In genomic region chr6:30910473-30910872, GRCh38 we compare ENCODE assay signal across 8 cellular contexts. TPM values are rescaled to one million over a fixed set of nuclear protein-coding genes. Genes with fewer than 3 reads are reported as not detected.
"Had no signal": no experiment of that assay in that cellular context is flagged by ENCODE, and none has a peak within 500 bp of the region (broad histone marks: within the 10 kb centered on the region; RNA-seq: fewer than 3 reads in every experiment).

No MANE protein-coding gene starts in this region.

RNA-seq across cellular contexts. Expression of gene SFTA2, which starts 21.5 kb away (rescaled TPM):
- total RNA-seq: HepG2, HT1080, IMR-90, NCI-H460, Peyer's patch, SJCRH30 had no signal

RNA-seq across cellular contexts. Expression of gene MUCL3, which starts 30.3 kb away (rescaled TPM):
- total RNA-seq: HepG2, HT1080, IMR-90, PC-9, RPMI7951, SJCRH30 had no signal
